ENCODE assay signal across 8 cellular contexts in genomic region chr3:123449986-123450474, GRCh38. TPM values are rescaled to one million over a fixed set of nuclear protein-coding genes. Genes with fewer than 3 reads are reported as not detected.
DNase-seq lines count a peak whose midpoint lies in the region; ATAC-seq and TF ChIP-seq lines count a peak whose summit lies in the region.

No MANE protein-coding gene starts in this region.

- H3K4me1 Mint-ChIP-seq in activated T-cell treated with anti-CD3 and anti-CD28 coated beads, Interleukin-2, amount 50 U/mL, for 4 hours (ENCODE audit: low read depth) = peaks cover 2% of the 10 kb centered on the region
- H3K4me1 Mint-ChIP-seq in dendritic cell treated with granulocyte-macrophage colony-stimulating factor and Interleukin-4, amounts not matched to agents 40 ng/mL and 50 ng/mL, for 4 days (ENCODE audit: low read depth) = no peaks in the 10 kb centered on the region

- peaks cover 32% of the 10 kb centered on the region for H3K27me3 ChIP-seq in upper lobe of right lung

- TF ChIP-seq CTCF in upper lobe of right lung (IDR thresholded peaks at IDR 0.05) = no peak

- DNase-seq in activated T-cell treated with anti-CD3 and anti-CD28 coated beads, Interleukin-2, amount 50 U/mL, for 4 hours = no peak
- DNase-seq in activated T-cell treated with anti-CD3 and anti-CD28 coated beads for 4 hours (no peak), middle frontal gyrus (ENCODE audit: extremely low spot score, low spot score) (peak; percentile 55), upper lobe of right lung (no peak), NCI-H2171 (lab: John Stamatoyannopoulos, UW) (no peak)

- no peaks in the 10 kb centered on the region for H3K9me3 ChIP-seq in upper lobe of right lung

- no peaks in the 10 kb centered on the region for H3K36me3 ChIP-seq in upper lobe of right lung

- intact Hi-C loops in dendritic cell treated with granulocyte-macrophage colony-stimulating factor and Interleukin-4, amounts not matched to agents 40 ng/mL and 50 ng/mL, for 4 days (cut with micrococcal nuclease) = loop anchor here (5.0 kb wide), 1 partner anchor 107 kb away; no protein-coding TSS in a partner anchor
- intact Hi-C loops in upper lobe of right lung (cut with DNase I) = no loop called here

- peaks cover 53% of the 10 kb centered on the region for H3K27me3 Mint-ChIP-seq in activated T-cell treated with anti-CD3 and anti-CD28 coated beads, Interleukin-2, amount 50 U/mL, for 4 hours (ENCODE audit: low read depth)
- peaks cover 72% of the 10 kb centered on the region for H3K27me3 Mint-ChIP-seq in dendritic cell treated with granulocyte-macrophage colony-stimulating factor and Interleukin-4, amounts not matched to agents 40 ng/mL and 50 ng/mL, for 4 days

- H3K4me3 Mint-ChIP-seq in activated T-cell treated with anti-CD3 and anti-CD28 coated beads, Interleukin-2, amount 50 U/mL, for 4 hours = peak overlapping the region; percentile 42
- H3K4me3 Mint-ChIP-seq in dendritic cell treated with granulocyte-macrophage colony-stimulating factor and Interleukin-4, amounts not matched to agents 40 ng/mL and 50 ng/mL, for 4 days = peak overlapping the region; percentile 47

- H3K27ac ChIP-seq in upper lobe of right lung = no peak overlapping the region

- no peak overlapping the region for H3K27ac Mint-ChIP-seq in dendritic cell treated with granulocyte-macrophage colony-stimulating factor and Interleukin-4, amounts not matched to agents 40 ng/mL and 50 ng/mL, for 4 days

- no peaks in the 10 kb centered on the region for H3K9me3 Mint-ChIP-seq in activated T-cell treated with anti-CD3 and anti-CD28 coated beads, Interleukin-2, amount 50 U/mL, for 4 hours
- H3K9me3 Mint-ChIP-seq in dendritic cell treated with granulocyte-macrophage colony-stimulating factor and Interleukin-4, amounts not matched to agents 40 ng/mL and 50 ng/mL, for 4 days = no peaks in the 10 kb centered on the region

- no peaks in the 10 kb centered on the region for H3K36me3 Mint-ChIP-seq in activated T-cell treated with anti-CD3 and anti-CD28 coated beads, Interleukin-2, amount 50 U/mL, for 4 hours (ENCODE audit: insufficient read depth)
- no peaks in the 10 kb centered on the region for H3K36me3 Mint-ChIP-seq in dendritic cell treated with granulocyte-macrophage colony-stimulating factor and Interleukin-4, amounts not matched to agents 40 ng/mL and 50 ng/mL, for 4 days (ENCODE audit: low read depth)

- ATAC-seq in activated T-cell treated with anti-CD3 and anti-CD28 coated beads, Interleukin-2, amount 50 U/mL, for 4 hours = no peak
- ATAC-seq in upper lobe of right lung = no peak
- ATAC-seq in HG02981 (IDR thresholded peaks at IDR 0.05; ENCODE audit: unreplicated experiment) = no peak
- no peak for ATAC-seq in HG02938 (IDR thresholded peaks at IDR 0.05; ENCODE audit: unreplicated experiment)

- H3K4me1 ChIP-seq in upper lobe of right lung = peaks cover 8% of the 10 kb centered on the region

- peak overlapping the region; percentile 53 for H3K4me3 ChIP-seq in upper lobe of right lung

RNA-seq across cellular contexts. Expression of gene ADCY5, which starts 1.1 kb away (rescaled TPM):
- under 1 TPM in 2 of 3 donors, not detected in 1; 0.05 to 0.13 TPM for total RNA-seq in activated T-cell treated with anti-CD3 and anti-CD28 coated beads, Interleukin-2, amount 50 U/mL, for 4 hours
- 4.0 TPM for total RNA-seq in upper lobe of right lung
